In the genomic region with DNA sequence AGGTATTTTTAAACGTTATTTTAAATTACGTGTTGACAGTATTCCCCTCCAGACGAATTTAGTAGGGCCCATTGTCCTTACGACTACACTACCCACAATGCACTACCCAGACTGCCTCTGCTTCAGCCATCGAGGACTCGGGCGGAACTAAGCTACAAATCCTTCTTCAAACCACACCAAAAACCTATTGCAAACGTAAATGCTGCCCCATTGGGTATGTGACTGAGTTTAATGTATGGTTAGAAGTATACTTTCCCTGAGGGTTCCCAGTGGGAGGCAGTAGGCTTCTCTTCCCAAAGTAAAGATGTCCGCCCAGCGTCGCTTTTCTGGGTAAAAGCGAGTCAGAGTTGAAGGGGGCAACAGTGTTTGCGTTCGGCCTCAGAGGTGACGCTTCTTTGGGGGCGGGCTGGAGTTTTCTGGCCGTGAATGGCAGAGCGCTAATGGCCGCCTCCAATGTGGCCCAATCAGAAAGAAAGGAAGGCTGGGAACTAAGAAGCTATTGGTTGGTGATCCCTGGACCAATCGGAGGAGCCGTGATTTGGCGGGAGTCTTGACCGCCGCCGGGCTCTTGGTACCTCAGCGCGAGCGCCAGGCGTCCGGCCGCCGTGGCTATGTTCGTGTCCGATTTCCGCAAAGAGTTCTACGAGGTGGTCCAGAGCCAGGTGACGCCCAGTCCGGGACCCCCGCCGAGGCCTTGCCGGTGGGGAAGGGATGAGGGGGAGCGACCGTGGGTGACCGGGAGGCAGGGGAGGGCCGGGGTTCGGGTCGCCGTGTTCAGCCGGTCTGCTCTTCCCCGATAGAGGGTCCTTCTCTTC, we compare ENCODE assay signal across 1 cellular context.
TF ChIP-seq lines count a peak whose summit lies in the region.

A gene with protein sequence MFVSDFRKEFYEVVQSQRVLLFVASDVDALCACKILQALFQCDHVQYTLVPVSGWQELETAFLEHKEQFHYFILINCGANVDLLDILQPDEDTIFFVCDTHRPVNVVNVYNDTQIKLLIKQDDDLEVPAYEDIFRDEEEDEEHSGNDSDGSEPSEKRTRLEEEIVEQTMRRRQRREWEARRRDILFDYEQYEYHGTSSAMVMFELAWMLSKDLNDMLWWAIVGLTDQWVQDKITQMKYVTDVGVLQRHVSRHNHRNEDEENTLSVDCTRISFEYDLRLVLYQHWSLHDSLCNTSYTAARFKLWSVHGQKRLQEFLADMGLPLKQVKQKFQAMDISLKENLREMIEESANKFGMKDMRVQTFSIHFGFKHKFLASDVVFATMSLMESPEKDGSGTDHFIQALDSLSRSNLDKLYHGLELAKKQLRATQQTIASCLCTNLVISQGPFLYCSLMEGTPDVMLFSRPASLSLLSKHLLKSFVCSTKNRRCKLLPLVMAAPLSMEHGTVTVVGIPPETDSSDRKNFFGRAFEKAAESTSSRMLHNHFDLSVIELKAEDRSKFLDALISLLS (plus strand): TSS at position 563 of the 815 bp plus-strand sequence. CDS start 49 bp downstream, at position 612.

TF ChIP-seq in HepG2, 621 proteins besides CTCF, POLR2A, EP300 and RAD21 (continued from another document and continues in another):
- TF ChIP-seq, protein P1, sequence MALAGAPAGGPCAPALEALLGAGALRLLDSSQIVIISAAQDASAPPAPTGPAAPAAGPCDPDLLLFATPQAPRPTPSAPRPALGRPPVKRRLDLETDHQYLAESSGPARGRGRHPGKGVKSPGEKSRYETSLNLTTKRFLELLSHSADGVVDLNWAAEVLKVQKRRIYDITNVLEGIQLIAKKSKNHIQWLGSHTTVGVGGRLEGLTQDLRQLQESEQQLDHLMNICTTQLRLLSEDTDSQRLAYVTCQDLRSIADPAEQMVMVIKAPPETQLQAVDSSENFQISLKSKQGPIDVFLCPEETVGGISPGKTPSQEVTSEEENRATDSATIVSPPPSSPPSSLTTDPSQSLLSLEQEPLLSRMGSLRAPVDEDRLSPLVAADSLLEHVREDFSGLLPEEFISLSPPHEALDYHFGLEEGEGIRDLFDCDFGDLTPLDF (CRISPR knock-in tag; IDR thresholded peaks at IDR 0.05) = peak; percentile 89
- TF ChIP-seq TCF7L2 (IDR thresholded peaks at IDR 0.05; ENCODE audit: low read depth, low read length) (no peak), SAFB2 (CRISPR knock-in tag; IDR thresholded peaks at IDR 0.05; ENCODE audit: borderline replicate concordance, low read depth) (no peak), NFE2 (CRISPR knock-in tag; IDR thresholded peaks at IDR 0.05) (no peak), ZNF839 (CRISPR knock-in tag; IDR thresholded peaks at IDR 0.05; ENCODE audit: borderline replicate concordance) (no peak), ZNF605 (CRISPR knock-in tag; IDR thresholded peaks at IDR 0.05) (peak; percentile 56; the same call in 1 of the 2 replicates), ZNF816 (CRISPR knock-in tag; IDR thresholded peaks at IDR 0.05; ENCODE audit: borderline replicate concordance) (peak; percentile 46; the same call in 1 of the 2 replicates), STAG1 (CRISPR knock-in tag; IDR thresholded peaks at IDR 0.05) (no peak), ZNF549 (CRISPR knock-in tag; IDR thresholded peaks at IDR 0.05) (no peak), TCF12 (IDR thresholded peaks at IDR 0.05) (no peak), TCF12 (CRISPR knock-in tag; IDR thresholded peaks at IDR 0.05) (no peak), ZNF546 (CRISPR knock-in tag; conservative IDR thresholded peaks at IDR 0.05) (no peak), FOXJ3 (CRISPR knock-in tag; IDR thresholded peaks at IDR 0.05; ENCODE audit: borderline replicate concordance) (no peak), ZSCAN22 (CRISPR knock-in tag; IDR thresholded peaks at IDR 0.05) (no peak), CC2D1A (CRISPR knock-in tag; IDR thresholded peaks at IDR 0.05) (no peak), HMG20A (CRISPR knock-in tag; IDR thresholded peaks at IDR 0.05; ENCODE audit: borderline replicate concordance) (no peak), ZNF558 (CRISPR knock-in tag; IDR thresholded peaks at IDR 0.05; ENCODE audit: borderline replicate concordance) (no peak), ZNF788 (CRISPR knock-in tag; IDR thresholded peaks at IDR 0.05; ENCODE audit: borderline replicate concordance) (peak; percentile 48; the same call in 1 of the 2 replicates), PPARG (CRISPR knock-in tag; conservative IDR thresholded peaks at IDR 0.05) (0 out of 2 replicates have a peak, but pooled peaks have one; percentile 27), RBAK (CRISPR knock-in tag; IDR thresholded peaks at IDR 0.05) (no peak), ZNF180 (CRISPR knock-in tag; IDR thresholded peaks at IDR 0.05; ENCODE audit: borderline replicate concordance, low read depth) (no peak), ZBTB8A (CRISPR knock-in tag; IDR thresholded peaks at IDR 0.05; ENCODE audit: borderline replicate concordance, low read depth) (no peak), FOXA3 (CRISPR knock-in tag; IDR thresholded peaks at IDR 0.05) (no peak), ZNF746 (CRISPR knock-in tag; IDR thresholded peaks at IDR 0.05) (no peak), FOXC1 (CRISPR knock-in tag; IDR thresholded peaks at IDR 0.05; ENCODE audit: borderline replicate concordance) (no peak), KLF9 (CRISPR knock-in tag; IDR thresholded peaks at IDR 0.05; ENCODE audit: low read depth) (no peak), XBP1 (CRISPR knock-in tag; IDR thresholded peaks at IDR 0.05) (no peak), PTBP1 (IDR thresholded peaks at IDR 0.05; ENCODE audit: low read depth, low read length, poor library complexity, severe bottlenecking) (no peak), TBX3 (IDR thresholded peaks at IDR 0.05; ENCODE audit: borderline replicate concordance) (no peak), ZNF713 (CRISPR knock-in tag; IDR thresholded peaks at IDR 0.05) (no peak)
- TF ChIP-seq, protein P2, sequence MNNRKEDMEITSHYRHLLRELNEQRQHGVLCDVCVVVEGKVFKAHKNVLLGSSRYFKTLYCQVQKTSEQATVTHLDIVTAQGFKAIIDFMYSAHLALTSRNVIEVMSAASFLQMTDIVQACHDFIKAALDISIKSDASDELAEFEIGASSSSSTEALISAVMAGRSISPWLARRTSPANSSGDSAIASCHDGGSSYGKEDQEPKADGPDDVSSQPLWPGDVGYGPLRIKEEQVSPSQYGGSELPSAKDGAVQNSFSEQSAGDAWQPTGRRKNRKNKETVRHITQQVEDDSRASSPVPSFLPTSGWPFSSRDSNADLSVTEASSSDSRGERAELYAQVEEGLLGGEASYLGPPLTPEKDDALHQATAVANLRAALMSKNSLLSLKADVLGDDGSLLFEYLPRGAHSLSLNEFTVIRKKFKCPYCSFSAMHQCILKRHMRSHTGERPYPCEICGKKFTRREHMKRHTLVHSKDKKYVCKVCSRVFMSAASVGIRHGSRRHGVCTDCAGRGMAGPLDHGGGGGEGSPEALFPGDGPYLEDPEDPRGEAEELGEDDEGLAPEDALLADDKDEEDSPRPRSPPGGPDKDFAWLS (CRISPR knock-in tag; IDR thresholded peaks at IDR 0.05; ENCODE audit: borderline replicate concordance) = no peak
- TF ChIP-seq, protein P3, sequence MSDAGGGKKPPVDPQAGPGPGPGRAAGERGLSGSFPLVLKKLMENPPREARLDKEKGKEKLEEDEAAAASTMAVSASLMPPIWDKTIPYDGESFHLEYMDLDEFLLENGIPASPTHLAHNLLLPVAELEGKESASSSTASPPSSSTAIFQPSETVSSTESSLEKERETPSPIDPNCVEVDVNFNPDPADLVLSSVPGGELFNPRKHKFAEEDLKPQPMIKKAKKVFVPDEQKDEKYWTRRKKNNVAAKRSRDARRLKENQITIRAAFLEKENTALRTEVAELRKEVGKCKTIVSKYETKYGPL (CRISPR knock-in tag; IDR thresholded peaks at IDR 0.05) = no peak
- TF ChIP-seq, protein P4, sequence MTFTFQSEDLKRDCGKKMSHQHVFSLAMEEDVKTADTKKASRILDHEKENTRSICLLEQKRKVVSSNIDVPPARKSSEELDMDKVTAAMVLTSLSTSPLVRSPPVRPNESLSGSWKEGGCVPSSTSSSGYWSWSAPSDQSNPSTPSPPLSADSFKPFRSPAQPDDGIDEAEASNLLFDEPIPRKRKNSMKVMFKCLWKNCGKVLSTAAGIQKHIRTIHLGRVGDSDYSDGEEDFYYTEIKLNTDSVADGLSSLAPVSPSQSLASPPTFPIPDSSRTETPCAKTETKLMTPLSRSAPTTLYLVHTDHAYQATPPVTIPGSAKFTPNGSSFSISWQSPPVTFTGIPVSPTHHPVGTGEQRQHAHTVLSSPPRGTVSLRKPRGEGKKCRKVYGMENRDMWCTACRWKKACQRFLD (CRISPR knock-in tag; IDR thresholded peaks at IDR 0.05; ENCODE audit: borderline replicate concordance) = no peak
- TF ChIP-seq, protein P5, sequence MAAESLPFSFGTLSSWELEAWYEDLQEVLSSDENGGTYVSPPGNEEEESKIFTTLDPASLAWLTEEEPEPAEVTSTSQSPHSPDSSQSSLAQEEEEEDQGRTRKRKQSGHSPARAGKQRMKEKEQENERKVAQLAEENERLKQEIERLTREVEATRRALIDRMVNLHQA (CRISPR knock-in tag; IDR thresholded peaks at IDR 0.05) = no peak
- TF ChIP-seq, protein P6, sequence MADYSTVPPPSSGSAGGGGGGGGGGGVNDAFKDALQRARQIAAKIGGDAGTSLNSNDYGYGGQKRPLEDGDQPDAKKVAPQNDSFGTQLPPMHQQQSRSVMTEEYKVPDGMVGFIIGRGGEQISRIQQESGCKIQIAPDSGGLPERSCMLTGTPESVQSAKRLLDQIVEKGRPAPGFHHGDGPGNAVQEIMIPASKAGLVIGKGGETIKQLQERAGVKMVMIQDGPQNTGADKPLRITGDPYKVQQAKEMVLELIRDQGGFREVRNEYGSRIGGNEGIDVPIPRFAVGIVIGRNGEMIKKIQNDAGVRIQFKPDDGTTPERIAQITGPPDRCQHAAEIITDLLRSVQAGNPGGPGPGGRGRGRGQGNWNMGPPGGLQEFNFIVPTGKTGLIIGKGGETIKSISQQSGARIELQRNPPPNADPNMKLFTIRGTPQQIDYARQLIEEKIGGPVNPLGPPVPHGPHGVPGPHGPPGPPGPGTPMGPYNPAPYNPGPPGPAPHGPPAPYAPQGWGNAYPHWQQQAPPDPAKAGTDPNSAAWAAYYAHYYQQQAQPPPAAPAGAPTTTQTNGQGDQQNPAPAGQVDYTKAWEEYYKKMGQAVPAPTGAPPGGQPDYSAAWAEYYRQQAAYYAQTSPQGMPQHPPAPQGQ (CRISPR knock-in tag; IDR thresholded peaks at IDR 0.05; ENCODE audit: borderline replicate concordance) = no peak
- TF ChIP-seq, protein P7, sequence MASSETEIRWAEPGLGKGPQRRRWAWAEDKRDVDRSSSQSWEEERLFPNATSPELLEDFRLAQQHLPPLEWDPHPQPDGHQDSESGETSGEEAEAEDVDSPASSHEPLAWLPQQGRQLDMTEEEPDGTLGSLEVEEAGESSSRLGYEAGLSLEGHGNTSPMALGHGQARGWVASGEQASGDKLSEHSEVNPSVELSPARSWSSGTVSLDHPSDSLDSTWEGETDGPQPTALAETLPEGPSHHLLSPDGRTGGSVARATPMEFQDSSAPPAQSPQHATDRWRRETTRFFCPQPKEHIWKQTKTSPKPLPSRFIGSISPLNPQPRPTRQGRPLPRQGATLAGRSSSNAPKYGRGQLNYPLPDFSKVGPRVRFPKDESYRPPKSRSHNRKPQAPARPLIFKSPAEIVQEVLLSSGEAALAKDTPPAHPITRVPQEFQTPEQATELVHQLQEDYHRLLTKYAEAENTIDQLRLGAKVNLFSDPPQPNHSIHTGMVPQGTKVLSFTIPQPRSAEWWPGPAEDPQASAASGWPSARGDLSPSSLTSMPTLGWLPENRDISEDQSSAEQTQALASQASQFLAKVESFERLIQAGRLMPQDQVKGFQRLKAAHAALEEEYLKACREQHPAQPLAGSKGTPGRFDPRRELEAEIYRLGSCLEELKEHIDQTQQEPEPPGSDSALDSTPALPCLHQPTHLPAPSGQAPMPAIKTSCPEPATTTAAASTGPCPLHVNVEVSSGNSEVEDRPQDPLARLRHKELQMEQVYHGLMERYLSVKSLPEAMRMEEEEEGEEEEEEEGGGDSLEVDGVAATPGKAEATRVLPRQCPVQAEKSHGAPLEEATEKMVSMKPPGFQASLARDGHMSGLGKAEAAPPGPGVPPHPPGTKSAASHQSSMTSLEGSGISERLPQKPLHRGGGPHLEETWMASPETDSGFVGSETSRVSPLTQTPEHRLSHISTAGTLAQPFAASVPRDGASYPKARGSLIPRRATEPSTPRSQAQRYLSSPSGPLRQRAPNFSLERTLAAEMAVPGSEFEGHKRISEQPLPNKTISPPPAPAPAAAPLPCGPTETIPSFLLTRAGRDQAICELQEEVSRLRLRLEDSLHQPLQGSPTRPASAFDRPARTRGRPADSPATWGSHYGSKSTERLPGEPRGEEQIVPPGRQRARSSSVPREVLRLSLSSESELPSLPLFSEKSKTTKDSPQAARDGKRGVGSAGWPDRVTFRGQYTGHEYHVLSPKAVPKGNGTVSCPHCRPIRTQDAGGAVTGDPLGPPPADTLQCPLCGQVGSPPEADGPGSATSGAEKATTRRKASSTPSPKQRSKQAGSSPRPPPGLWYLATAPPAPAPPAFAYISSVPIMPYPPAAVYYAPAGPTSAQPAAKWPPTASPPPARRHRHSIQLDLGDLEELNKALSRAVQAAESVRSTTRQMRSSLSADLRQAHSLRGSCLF (CRISPR knock-in tag; IDR thresholded peaks at IDR 0.05; ENCODE audit: borderline replicate concordance) = no peak
- TF ChIP-seq, protein P8, sequence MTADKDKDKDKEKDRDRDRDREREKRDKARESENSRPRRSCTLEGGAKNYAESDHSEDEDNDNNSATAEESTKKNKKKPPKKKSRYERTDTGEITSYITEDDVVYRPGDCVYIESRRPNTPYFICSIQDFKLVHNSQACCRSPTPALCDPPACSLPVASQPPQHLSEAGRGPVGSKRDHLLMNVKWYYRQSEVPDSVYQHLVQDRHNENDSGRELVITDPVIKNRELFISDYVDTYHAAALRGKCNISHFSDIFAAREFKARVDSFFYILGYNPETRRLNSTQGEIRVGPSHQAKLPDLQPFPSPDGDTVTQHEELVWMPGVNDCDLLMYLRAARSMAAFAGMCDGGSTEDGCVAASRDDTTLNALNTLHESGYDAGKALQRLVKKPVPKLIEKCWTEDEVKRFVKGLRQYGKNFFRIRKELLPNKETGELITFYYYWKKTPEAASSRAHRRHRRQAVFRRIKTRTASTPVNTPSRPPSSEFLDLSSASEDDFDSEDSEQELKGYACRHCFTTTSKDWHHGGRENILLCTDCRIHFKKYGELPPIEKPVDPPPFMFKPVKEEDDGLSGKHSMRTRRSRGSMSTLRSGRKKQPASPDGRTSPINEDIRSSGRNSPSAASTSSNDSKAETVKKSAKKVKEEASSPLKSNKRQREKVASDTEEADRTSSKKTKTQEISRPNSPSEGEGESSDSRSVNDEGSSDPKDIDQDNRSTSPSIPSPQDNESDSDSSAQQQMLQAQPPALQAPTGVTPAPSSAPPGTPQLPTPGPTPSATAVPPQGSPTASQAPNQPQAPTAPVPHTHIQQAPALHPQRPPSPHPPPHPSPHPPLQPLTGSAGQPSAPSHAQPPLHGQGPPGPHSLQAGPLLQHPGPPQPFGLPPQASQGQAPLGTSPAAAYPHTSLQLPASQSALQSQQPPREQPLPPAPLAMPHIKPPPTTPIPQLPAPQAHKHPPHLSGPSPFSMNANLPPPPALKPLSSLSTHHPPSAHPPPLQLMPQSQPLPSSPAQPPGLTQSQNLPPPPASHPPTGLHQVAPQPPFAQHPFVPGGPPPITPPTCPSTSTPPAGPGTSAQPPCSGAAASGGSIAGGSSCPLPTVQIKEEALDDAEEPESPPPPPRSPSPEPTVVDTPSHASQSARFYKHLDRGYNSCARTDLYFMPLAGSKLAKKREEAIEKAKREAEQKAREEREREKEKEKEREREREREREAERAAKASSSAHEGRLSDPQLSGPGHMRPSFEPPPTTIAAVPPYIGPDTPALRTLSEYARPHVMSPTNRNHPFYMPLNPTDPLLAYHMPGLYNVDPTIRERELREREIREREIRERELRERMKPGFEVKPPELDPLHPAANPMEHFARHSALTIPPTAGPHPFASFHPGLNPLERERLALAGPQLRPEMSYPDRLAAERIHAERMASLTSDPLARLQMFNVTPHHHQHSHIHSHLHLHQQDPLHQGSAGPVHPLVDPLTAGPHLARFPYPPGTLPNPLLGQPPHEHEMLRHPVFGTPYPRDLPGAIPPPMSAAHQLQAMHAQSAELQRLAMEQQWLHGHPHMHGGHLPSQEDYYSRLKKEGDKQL (CRISPR knock-in tag; IDR thresholded peaks at IDR 0.05; ENCODE audit: low read depth) = no peak
